9 cellular contexts compared by ENCODE assay signal in the genomic region with DNA sequence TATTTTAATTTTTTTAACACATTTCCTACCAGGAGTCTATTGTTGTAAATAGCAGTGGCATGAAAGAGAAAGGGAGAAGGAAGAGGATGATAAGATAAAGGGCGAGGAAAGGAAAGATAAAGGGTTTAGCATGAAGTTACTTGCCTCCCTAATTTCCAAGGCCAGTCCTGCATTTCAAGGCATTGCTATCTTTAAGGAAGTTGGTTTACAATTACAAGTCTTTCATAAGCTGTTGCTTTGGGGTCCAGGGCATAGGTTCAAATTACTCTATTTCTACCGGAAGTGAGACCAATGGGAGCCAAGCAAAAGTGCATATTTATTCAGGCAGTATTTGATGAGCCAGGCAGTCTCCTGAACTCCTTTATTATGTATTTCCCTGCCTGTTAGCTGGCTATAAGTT.
"Had no signal": no experiment of that assay in that cellular context is flagged by ENCODE, and none has a peak within 500 bp of the region (broad histone marks: within the 10 kb centered on the region; RNA-seq: fewer than 3 reads in every experiment).

No MANE protein-coding gene starts in this region.

- H3K4me1 ChIP-seq: breast epithelium had no signal

- H3K27me3 ChIP-seq: breast epithelium, ovary had no signal

- H3K4me3 ChIP-seq: breast epithelium, dorsolateral prefrontal cortex, ovary had no signal

- DNase-seq: activated B cell treated with CpG ODN at 0.5 μM for 24 hours; activated CD4-positive, alpha-beta T cell treated with anti-CD3 and anti-CD28 coated beads, Interleukin-2, amount 10 ng/mL, durations not matched to agents 24 days and 14 days; activated naive CD8-positive, alpha-beta T cell treated with anti-CD3 and anti-CD28 coated beads, Interleukin-2, amount 10 ng/mL, durations not matched to agents 7 days and 5 days; aorta; dorsolateral prefrontal cortex; hypothalamus; ovary; stimulated activated CD4-positive, alpha-beta T cell treated with anti-CD3 and anti-CD28 coated beads, Interleukin-2, amount 100 ng/mL, for 24 hours had no signal

- H3K36me3 ChIP-seq: breast epithelium, ovary had no signal

- H3K9me3 ChIP-seq: breast epithelium, ovary had no signal

- H3K27ac ChIP-seq: breast epithelium, dorsolateral prefrontal cortex, ovary had no signal
